1 cellular context compared by ENCODE assay signal in the genomic region with DNA sequence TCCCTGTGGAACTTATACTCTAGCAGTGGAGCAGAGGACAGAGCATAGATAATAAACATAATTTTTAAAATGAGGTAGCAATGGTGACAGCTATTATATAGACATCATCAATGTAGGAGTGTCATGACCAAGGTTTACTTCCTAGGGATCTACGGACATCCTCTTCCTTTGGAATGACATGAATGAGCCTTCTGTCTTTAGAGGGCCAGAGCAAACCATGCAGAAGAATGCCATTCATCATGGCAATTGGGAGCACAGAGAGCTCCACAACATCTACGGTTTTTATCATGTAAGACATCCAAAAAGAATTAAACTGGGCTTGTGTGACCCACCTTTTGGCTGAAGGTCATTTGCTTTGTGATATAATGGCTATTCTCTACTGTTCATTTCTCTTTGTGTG.
TF ChIP-seq lines count a peak whose summit lies in the region.

No MANE protein-coding gene starts in this region.

TF ChIP-seq in IMR-90, 13 proteins besides CTCF, POLR2A, EP300 and RAD21:
- TF ChIP-seq RFX5 (IDR thresholded peaks at IDR 0.05; ENCODE audit: low read depth, low read length) (no peak), NFE2L2 (IDR thresholded peaks at IDR 0.05; ENCODE audit: low read depth, low read length) (no peak), FOS (IDR thresholded peaks at IDR 0.05; ENCODE audit: low read depth, low read length) (no peak), BHLHE40 (IDR thresholded peaks at IDR 0.05; ENCODE audit: low read depth, low read length) (no peak), MAZ (IDR thresholded peaks at IDR 0.05; ENCODE audit: borderline replicate concordance, low read depth, low read length) (no peak), CEBPB (IDR thresholded peaks at IDR 0.05; ENCODE audit: low read depth, low read length) (no peak), RCOR1 (IDR thresholded peaks at IDR 0.05; ENCODE audit: insufficient replicate concordance, low read length) (no peak), MAFK (IDR thresholded peaks at IDR 0.05; ENCODE audit: low read depth, low read length) (no peak), CHD1 (IDR thresholded peaks at IDR 0.05; ENCODE audit: low read depth, low read length) (no peak), MXI1 (IDR thresholded peaks at IDR 0.05; ENCODE audit: borderline replicate concordance, low read depth, low read length) (no peak), SMC3 (IDR thresholded peaks at IDR 0.05; ENCODE audit: low read depth, low read length) (no peak)
- TF ChIP-seq, protein P1, sequence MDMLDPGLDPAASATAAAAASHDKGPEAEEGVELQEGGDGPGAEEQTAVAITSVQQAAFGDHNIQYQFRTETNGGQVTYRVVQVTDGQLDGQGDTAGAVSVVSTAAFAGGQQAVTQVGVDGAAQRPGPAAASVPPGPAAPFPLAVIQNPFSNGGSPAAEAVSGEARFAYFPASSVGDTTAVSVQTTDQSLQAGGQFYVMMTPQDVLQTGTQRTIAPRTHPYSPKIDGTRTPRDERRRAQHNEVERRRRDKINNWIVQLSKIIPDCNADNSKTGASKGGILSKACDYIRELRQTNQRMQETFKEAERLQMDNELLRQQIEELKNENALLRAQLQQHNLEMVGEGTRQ (IDR thresholded peaks at IDR 0.05; ENCODE audit: low read depth, low read length) = no peak
- TF ChIP-seq, protein P2, sequence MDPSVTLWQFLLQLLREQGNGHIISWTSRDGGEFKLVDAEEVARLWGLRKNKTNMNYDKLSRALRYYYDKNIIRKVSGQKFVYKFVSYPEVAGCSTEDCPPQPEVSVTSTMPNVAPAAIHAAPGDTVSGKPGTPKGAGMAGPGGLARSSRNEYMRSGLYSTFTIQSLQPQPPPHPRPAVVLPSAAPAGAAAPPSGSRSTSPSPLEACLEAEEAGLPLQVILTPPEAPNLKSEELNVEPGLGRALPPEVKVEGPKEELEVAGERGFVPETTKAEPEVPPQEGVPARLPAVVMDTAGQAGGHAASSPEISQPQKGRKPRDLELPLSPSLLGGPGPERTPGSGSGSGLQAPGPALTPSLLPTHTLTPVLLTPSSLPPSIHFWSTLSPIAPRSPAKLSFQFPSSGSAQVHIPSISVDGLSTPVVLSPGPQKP (IDR thresholded peaks at IDR 0.05; ENCODE audit: borderline replicate concordance, low read depth, low read length) = no peak
